Comparison of ENCODE assay signal across 8 cellular contexts in genomic region chr3:8768364-8769087, GRCh38. TPM values are rescaled to one million over a fixed set of nuclear protein-coding genes. Genes with fewer than 3 reads are reported as not detected.
DNase-seq lines count a peak whose midpoint lies in the region; ATAC-seq and TF ChIP-seq lines count a peak whose summit lies in the region.

No MANE protein-coding gene starts in this region.

- no peak for DNase-seq in skeletal muscle cell (ENCODE audit: low read depth)
- no peak for DNase-seq in DMS153 treated with DMSO at 0.1 percent for 48 hours (lab: John Stamatoyannopoulos, UW; ENCODE audit: unreplicated experiment)
- DNase-seq in effector CD8-positive, alpha-beta T cell (lab: John Stamatoyannopoulos, UW), result no peak

- peaks cover 5% of the 10 kb centered on the region for H3K4me1 ChIP-seq in ectodermal cell (ENCODE audit: control insufficient read depth, insufficient read depth, low read length)

- WGBS in ectodermal cell, 2 experiments, result 16 to 17% methylated on average over 36 of the region's 36 CpGs

- H3K4me3 ChIP-seq in GM12875 (ENCODE audit: low read depth, low read length) (peak overlapping the region; percentile 53), ectodermal cell (ENCODE audit: insufficient read depth, low read depth, low read length) (peak overlapping the region; percentile 31), skeletal muscle cell (ENCODE audit: low read depth, low read length) (peak overlapping the region; percentile 55)

- TF ChIP-seq CTCF in GM12875 (IDR thresholded peaks at IDR 0.05; ENCODE audit: borderline replicate concordance, insufficient read depth, low read depth, low read length), result no peak

- ATAC-seq in GM21360 (IDR thresholded peaks at IDR 0.05; ENCODE audit: unreplicated experiment) (peak; percentile 18), HG03571 (IDR thresholded peaks at IDR 0.05; ENCODE audit: unreplicated experiment) (peak; percentile 28), GM18520 (IDR thresholded peaks at IDR 0.05; ENCODE audit: unreplicated experiment) (no peak)

- no peak overlapping the region for H3K27ac ChIP-seq in ectodermal cell (ENCODE audit: insufficient read depth, low read depth, low read length, poor library complexity, severe bottlenecking)

- peaks cover 57% of the 10 kb centered on the region for H3K27me3 ChIP-seq in ectodermal cell (ENCODE audit: control insufficient read depth, insufficient read depth, low read length, poor library complexity, severe bottlenecking)

- no peaks in the 10 kb centered on the region for H3K9me3 ChIP-seq in ectodermal cell (ENCODE audit: control insufficient read depth, low read length)

- no peaks in the 10 kb centered on the region for H3K36me3 ChIP-seq in ectodermal cell (ENCODE audit: control insufficient read depth, insufficient read depth, low read length)

RNA-seq across cellular contexts. Expression of gene OXTR, which starts 0.9 kb away (rescaled TPM):
- polyA plus RNA-seq in ectodermal cell (2013, experiment 1 of 4), result 1.6 TPM
- polyA plus RNA-seq in ectodermal cell (2013, experiment 2 of 4), result 0.91 TPM
- polyA plus RNA-seq in ectodermal cell (2013, experiment 3 of 4), result 1.4 TPM
- polyA plus RNA-seq in ectodermal cell (2013, experiment 4 of 4), result 1.4 TPM

RNA-seq across cellular contexts. Expression of gene CAV3, which starts 34.9 kb away (rescaled TPM):
- not detected for polyA plus RNA-seq in ectodermal cell (2013, experiment 1 of 4)
- not detected for polyA plus RNA-seq in ectodermal cell (2013, experiment 2 of 4)
- polyA plus RNA-seq in ectodermal cell (2013, experiment 3 of 4), result not detected
- not detected for polyA plus RNA-seq in ectodermal cell (2013, experiment 4 of 4)
